ENCODE assay signal across 18 cellular contexts in the genomic region with DNA sequence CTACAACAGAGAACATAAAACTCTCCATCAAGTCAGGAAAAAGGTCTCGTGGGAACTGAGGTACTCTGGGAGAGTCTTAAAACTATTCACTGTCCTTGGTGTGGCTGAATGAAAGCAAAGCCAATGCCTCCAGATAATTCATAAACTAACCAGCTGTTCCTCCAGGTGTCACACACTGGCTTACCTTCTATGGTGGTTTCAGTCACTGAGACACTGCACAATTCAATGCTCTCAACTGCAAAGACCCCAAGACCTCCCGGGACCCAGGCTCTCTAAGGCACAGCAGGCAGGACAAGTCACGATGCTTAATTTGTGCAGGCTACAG.
A peak's percentile ranks its signal among the peaks of the same experiment; 100 is the strongest.
DNase-seq lines count a peak whose midpoint lies in the region; ATAC-seq, FAIRE-seq and TF ChIP-seq lines count a peak whose summit lies in the region.
"Had no signal": no experiment of that assay in that cellular context is flagged by ENCODE, and none has a peak within 500 bp of the region (broad histone marks: within the 10 kb centered on the region; RNA-seq: fewer than 3 reads in every experiment).

No MANE protein-coding gene starts in this region.

- no peaks in the 10 kb centered on the region for H4K20me1 ChIP-seq in H1 (replicated peaks in 1 of 2; ENCODE audit: control insufficient read depth in 1 of 2, insufficient read depth in 2 of 2, low read length in 2 of 2)
- H4K20me1 ChIP-seq in osteoblast (ENCODE audit: insufficient read depth, low read length), result no peaks in the 10 kb centered on the region

- peak overlapping the region; percentile 67 for H3K4me2 ChIP-seq in A549
- no peak overlapping the region for H3K4me2 ChIP-seq in H1 (ENCODE audit: insufficient read depth in 1 of 2, low read depth in 2 of 2, low read length in 2 of 2)
- H3K4me2 ChIP-seq in osteoblast (ENCODE audit: insufficient read depth, low read length), result peak overlapping the region; percentile 32

- H3K23me2 ChIP-seq in H1 (ENCODE audit: low read depth, low read length), result no peaks in the 10 kb centered on the region

- DNase-seq in A549 (ENCODE audit: low read depth in 1 of 2, low spot score in 1 of 2), result no peak
- no peak for DNase-seq in RWPE2 (ENCODE audit: low spot score)
- DNase-seq in H1 (ENCODE audit: low read depth in 1 of 2, low spot score in 2 of 2), result no peak
- DNase-seq in osteoblast (ENCODE audit: insufficient read length, low spot score, missing footprints), result no peak
- DNase-seq in AML-193 (lab: John Stamatoyannopoulos, UW), result no peak
- no peak for DNase-seq in GM10248 (ENCODE audit: extremely low spot score)
- no peak for DNase-seq in heart left ventricle
- no peak for DNase-seq in left colon
- DNase-seq: activated CD4-positive, alpha-beta T cell treated with anti-CD3 and anti-CD28 coated beads, Interleukin-2, amount 50 U/mL, for 48 hours; CD4-positive, alpha-beta T cell; DMS79 treated with DMSO at 0.1 percent for 48 hours; NCI-H1436; stimulated activated CD4-positive, alpha-beta T cell treated with anti-CD3 and anti-CD28 coated beads, Interleukin-12 subunit alpha, Interleukin-12 subunit beta, amount 100 ng/mL, for 4 hours; stimulated activated naive CD4-positive, alpha-beta T cell treated with Interleukin-2 at 50 U/mL for 16 hours had no signal

- peak overlapping the region; percentile 70 for H3K4ac ChIP-seq in H1 (replicated peaks; ENCODE audit: insufficient read length, low read depth, low read length)

- no peak overlapping the region for H4K8ac ChIP-seq in H1 (ENCODE audit: extremely low read depth, insufficient read depth, low read length)

- TF ChIP-seq CTCF in A549 (IDR thresholded peaks at IDR 0.05) (no peak; the same call in 2 of the 3 replicates), RWPE2 (IDR thresholded peaks at IDR 0.05; ENCODE audit: poor library complexity, severe bottlenecking) (peak; percentile 22), H1 (IDR thresholded peaks at IDR 0.05; ENCODE audit: control extremely low read depth in 1 of 3, insufficient read depth in 1 of 3, low read depth in 1 of 3, low read length in 3 of 3) (no peak), osteoblast (IDR thresholded peaks at IDR 0.05; ENCODE audit: extremely low read depth, low read depth, low read length) (no peak), GM10248 (IDR thresholded peaks at IDR 0.05; ENCODE audit: control extremely low read depth, extremely low read depth, low read depth, missing control alignments) (no peak), heart left ventricle (IDR thresholded peaks at IDR 0.05) (peak in 2 of 12 donors; percentile 0 to 32)

- H2BK20ac ChIP-seq in H1 (ENCODE audit: low read length), result no peak overlapping the region

- H2BK12ac ChIP-seq in H1 (ENCODE audit: low read depth, low read length), result no peak overlapping the region

- no peak overlapping the region for H2BK120ac ChIP-seq in H1 (replicated peaks; ENCODE audit: low read depth, low read length)

- H3K23ac ChIP-seq in H1 (ENCODE audit: insufficient read length), result no peak overlapping the region

- ATAC-seq in A549 (peak; percentile 20 to 45; a peak in 3 of 6 replicates), RWPE2 (ENCODE audit: low read depth) (no peak), heart left ventricle (no peak), left colon (no peak)

- TF ChIP-seq POLR2A in A549 (IDR thresholded peaks at IDR 0.05; ENCODE audit: low read length) (no peak), H1 (IDR thresholded peaks at IDR 0.05; ENCODE audit: control extremely low read depth in 1 of 2, low read depth in 2 of 2, low read length in 2 of 2) (no peak), heart left ventricle (IDR thresholded peaks at IDR 0.05) (no peak)

- FAIRE-seq in A549 (lab: Jason Lieb, UNC), result no peak
- FAIRE-seq in H1 (lab: Jason Lieb, UNC), result no peak
- FAIRE-seq: A204.1, kidney had no signal

- H2AFZ ChIP-seq in H1 (ENCODE audit: low read length) (no peak overlapping the region; the same call in 1 of the 2 replicates), osteoblast (ENCODE audit: low read length) (no peak overlapping the region)

- H3K79me1 ChIP-seq in H1 (ENCODE audit: low read depth, low read length), result no peaks in the 10 kb centered on the region

- peaks cover 44% of the 10 kb centered on the region for H3K4me1 ChIP-seq in A549
- peaks cover 54% of the 10 kb centered on the region for H3K4me1 ChIP-seq in RWPE2 (ENCODE audit: insufficient read depth, poor library complexity, severe bottlenecking)
- H3K4me1 ChIP-seq in H1 (replicated peaks in 1 of 4; ENCODE audit: control insufficient read depth in 3 of 4, insufficient read depth in 4 of 4, low read length in 3 of 4), result peaks cover 0 to 3% (median 0%) of the 10 kb centered on the region in 4 experiments; a peak in 1 of 7 replicates
- peaks cover 59% of the 10 kb centered on the region for H3K4me1 ChIP-seq in osteoblast (ENCODE audit: insufficient read depth, low read length)
- H3K4me1 ChIP-seq in heart left ventricle, result peaks cover 10 to 65% (median 38%) of the 10 kb centered on the region in 12 donors

- H2BK5ac ChIP-seq in H1 (ENCODE audit: low read depth, low read length), result no peak overlapping the region

- H3K9ac ChIP-seq in H1 (replicated peaks in 1 of 4; ENCODE audit: extremely low read depth in 1 of 4, low read depth in 3 of 4, low read length in 3 of 4), result no peak overlapping the region

- TF ChIP-seq RAD21 in A549 (conservative IDR thresholded peaks at IDR 0.05 in 1 of 2, IDR thresholded peaks at IDR 0.05 in 1 of 2), result no peak
- no peak for TF ChIP-seq RAD21 in H1 (IDR thresholded peaks at IDR 0.05 in 1 of 2, conservative IDR thresholded peaks at IDR 0.05 in 1 of 2; ENCODE audit: low read depth in 2 of 2, low read length in 2 of 2)

- H3K18ac ChIP-seq in H1 (ENCODE audit: extremely low read depth, low read length), result no peak overlapping the region

- H3K79me2 ChIP-seq in H1 (ENCODE audit: control insufficient read depth in 1 of 2, insufficient read depth in 2 of 2, low read length in 2 of 2) (no peaks in the 10 kb centered on the region), osteoblast (ENCODE audit: insufficient read depth, low read length) (no peaks in the 10 kb centered on the region)

- no peak overlapping the region for H3K56ac ChIP-seq in H1 (replicated peaks; ENCODE audit: insufficient read length, low read depth, low read length)

- H3K9me3 ChIP-seq in A549, result no peaks in the 10 kb centered on the region
- H3K9me3 ChIP-seq in RWPE2 (ENCODE audit: severe bottlenecking), result no peaks in the 10 kb centered on the region
- no peaks in the 10 kb centered on the region for H3K9me3 ChIP-seq in H1 (ENCODE audit: insufficient read depth in 2 of 2, low read depth in 1 of 2, low read length in 1 of 2)
- no peaks in the 10 kb centered on the region for H3K9me3 ChIP-seq in osteoblast (ENCODE audit: low read depth, low read length)
- no peaks in the 10 kb centered on the region for H3K9me3 ChIP-seq in heart left ventricle
- H3K9me3 ChIP-seq: esophagus muscularis mucosa, heart right ventricle had no signal

- H2BK15ac ChIP-seq in H1 (ENCODE audit: low read length), result no peak overlapping the region

- TF ChIP-seq EP300 in A549 (IDR thresholded peaks at IDR 0.05), result no peak
- no peak for TF ChIP-seq EP300 in H1 (IDR thresholded peaks at IDR 0.05; ENCODE audit: borderline replicate concordance in 1 of 2, low read depth in 2 of 2, low read length in 2 of 2)

- H2AK5ac ChIP-seq in H1 (ENCODE audit: low read depth, low read length), result no peak overlapping the region

- no peak overlapping the region for H3K14ac ChIP-seq in H1 (ENCODE audit: insufficient read length)

- H3K27me3 ChIP-seq in RWPE2 (ENCODE audit: insufficient read depth, poor library complexity, severe bottlenecking), result no peaks in the 10 kb centered on the region
- no peaks in the 10 kb centered on the region for H3K27me3 ChIP-seq in H1 (replicated peaks in 1 of 4; ENCODE audit: control insufficient read depth in 3 of 4, extremely low read depth in 1 of 4, insufficient read depth in 3 of 4, low read length in 3 of 4)
- no peaks in the 10 kb centered on the region for H3K27me3 ChIP-seq in osteoblast (ENCODE audit: insufficient read depth, low read length)
- H3K27me3 ChIP-seq in heart left ventricle, result no peaks in the 10 kb centered on the region
- H3K27me3 ChIP-seq: esophagus muscularis mucosa, heart right ventricle had no signal

- WGBS in A549 (ENCODE audit: missing lambda C conversion rate), result 60% methylated on average over 3 of the region's 3 CpGs
- WGBS in H1 (ENCODE audit: extremely low coverage in 1 of 2, insufficient coverage in 1 of 2, insufficient read length in 1 of 2, insufficient replicate concordance in 2 of 2, low coverage in 1 of 2, low lambda C conversion rate in 2 of 2, missing lambda C conversion rate in 1 of 2), 2 experiments, result 80% methylated on average over 3 of the region's 3 CpGs; no CpG with 5 or more reads in 1 of the 2 experiments
- 39 to 51% (median 46%) methylated on average over 3 of the region's 3 CpGs for WGBS in heart left ventricle, 4 donors

- CTCF ChIA-PET in A549 (lab: Yijun Ruan, JAX), result interaction anchor here (0.7 to 2.7 kb wide), 13 partner anchors 9 to 747 kb away, joined by 3 to 10 read pairs (median 3); no protein-coding TSS in a partner anchor
- CTCF ChIA-PET in H1 (lab: Charles Lee; ENCODE audit: partially characterized antibody), result interaction anchor here (0.7 to 9.7 kb wide), 8 partner anchors 10 to 101 kb away, joined by 3 to 84 read pairs (median 4); a partner anchor contains a TSS
- CTCF ChIA-PET in GM10248 (lab: Yijun Ruan, JAX), result interaction anchor here (0.7 to 1.5 kb wide), 3 partner anchors 8 to 424 kb away, joined by 4 to 5 read pairs (median 4); no protein-coding TSS in a partner anchor

- H3K27ac ChIP-seq in A549 (peak overlapping the region; percentile 43 to 76; a peak in 5 of 6 replicates), RWPE2 (ENCODE audit: poor library complexity, severe bottlenecking) (peak overlapping the region; percentile 52), H1 (ENCODE audit: low read depth, low read length) (no peak overlapping the region), osteoblast (ENCODE audit: low read depth, low read length) (peak overlapping the region; percentile 76), heart left ventricle (peak overlapping the region in 2 of 12 donors; percentile 24 to 56)
- H3K27ac ChIP-seq: esophagus muscularis mucosa had no signal

- H3K4me3 ChIP-seq in A549 (no peak overlapping the region), RWPE2 (ENCODE audit: severe bottlenecking) (no peak overlapping the region), H1 (ENCODE audit: extremely low read depth in 1 of 4, insufficient read depth in 2 of 4, low read depth in 3 of 4, low read length in 4 of 4) (no peak overlapping the region), osteoblast (ENCODE audit: insufficient read depth, low read length) (no peak overlapping the region), heart left ventricle (no peak overlapping the region)
- H3K4me3 ChIP-seq: esophagus muscularis mucosa, heart right ventricle had no signal

- H4K91ac ChIP-seq in H1 (replicated peaks; ENCODE audit: insufficient read length, low read length), result no peak overlapping the region

- H4K5ac ChIP-seq in H1 (ENCODE audit: insufficient read length, low read depth, low read length), result no peak overlapping the region

- POLR2A ChIA-PET in A549 (lab: Yijun Ruan, JAX), result no interaction called here
- POLR2A ChIA-PET in H1 (lab: Charles Lee; ENCODE audit: partially characterized antibody), result interaction anchor here (0.8 kb wide), 1 partner anchor 9 kb away, joined by 3 read pairs; no protein-coding TSS in a partner anchor
- POLR2A ChIA-PET in GM10248 (lab: Yijun Ruan, JAX), result interaction anchor here (0.7 kb wide), 1 partner anchor 415 kb away, joined by 3 read pairs; no protein-coding TSS in a partner anchor

- H3K36me3 ChIP-seq in RWPE2 (ENCODE audit: low read depth) (no peaks in the 10 kb centered on the region), H1 (ENCODE audit: control insufficient read depth in 2 of 4, insufficient read depth in 4 of 4, low read length in 3 of 4) (no peaks in the 10 kb centered on the region), osteoblast (ENCODE audit: insufficient read depth, low read length) (no peaks in the 10 kb centered on the region), heart left ventricle (no peaks in the 10 kb centered on the region)
- H3K36me3 ChIP-seq: esophagus muscularis mucosa, heart right ventricle had no signal

- intact Hi-C loops in heart left ventricle (cut with DNase I) (loop anchor here in 6 of 10 donors (10.0 kb wide), 6 partner anchors 104 to 746 kb away; a partner anchor contains a TSS), left colon (cut with DNase I, micrococcal nuclease) (loop anchor here (5.0 to 10.0 kb wide), 3 partner anchors 66 to 626 kb away; no protein-coding TSS in a partner anchor)

Comparison
In these comparisons a context has a peak if more than half of its experiments do, and no peak if none do; other contexts are left out.
1. ATAC-seq: peak in A549 (2 of 2); none in RWPE2 (single experiment), heart left ventricle (0 of 4) and left colon (single experiment).
2. H3K4me2 ChIP-seq: peak in A549 (single experiment) and osteoblast (single experiment); none in H1 (0 of 2).